8 cellular contexts compared by ENCODE assay signal in genomic region chr18:57881818-57882413, GRCh38.
DNase-seq lines count a peak whose midpoint lies in the region; ATAC-seq lines count a peak whose summit lies in the region.

No MANE protein-coding gene starts in this region.

- intact Hi-C loops in left colon (cut with DNase I, micrococcal nuclease) = loop anchor here in 1 of 2 donors (10.0 kb wide), 1 partner anchor 243 kb away; no protein-coding TSS in a partner anchor

- DNase-seq in NCI-H187 (lab: John Stamatoyannopoulos, UW) = peak; percentile 27 to 45
- no peak for DNase-seq in NCI-H187 treated with DMSO at 0.1 percent for 48 hours (lab: John Stamatoyannopoulos, UW)
- peak; percentile 60 for DNase-seq in NCI-H345 treated with DMSO at 0.1 percent for 48 hours (lab: John Stamatoyannopoulos, UW; ENCODE audit: unreplicated experiment)
- peak; percentile 87 for DNase-seq in cerebellar cortex (ENCODE audit: low spot score)
- peak; percentile 49 to 54 for DNase-seq in left colon
- peak; percentile 59 for DNase-seq in stimulated activated CD4-positive, alpha-beta T cell treated with anti-CD3 and anti-CD28 coated beads, Interleukin-4, amount 100 ng/mL, for 24 hours

- ATAC-seq in HG03135 (IDR thresholded peaks at IDR 0.05; ENCODE audit: unreplicated experiment) = peak; percentile 78
- ATAC-seq in activated CD4-positive, CD25-positive, alpha-beta regulatory T cell treated with anti-CD3 and anti-CD28 coated beads, Interleukin-2, amount 50 U/mL, for 24 hours = peak; percentile 55 to 73
- ATAC-seq in left colon = peak; percentile 98
